In genomic region chr12:91893476-91893875, GRCh38 we compare ENCODE assay signal across 16 cellular contexts.
DNase-seq lines count a peak whose midpoint lies in the region; ATAC-seq and TF ChIP-seq lines count a peak whose summit lies in the region.
"Had no signal": no experiment of that assay in that cellular context is flagged by ENCODE, and none has a peak within 500 bp of the region (broad histone marks: within the 10 kb centered on the region; RNA-seq: fewer than 3 reads in every experiment).

No MANE protein-coding gene starts in this region.

- H3K27ac ChIP-seq in WERI-Rb-1: peak overlapping the region; percentile 41
- H3K27ac ChIP-seq: BLaER1 had no signal

- H3K27ac Mint-ChIP-seq in Calu3 (ENCODE audit: unreplicated experiment): no peak overlapping the region
- H3K27ac Mint-ChIP-seq in neural crest cell (ENCODE audit: unreplicated experiment): peak overlapping the region; percentile 13
- no peak overlapping the region for H3K27ac Mint-ChIP-seq in activated CD4-positive, alpha-beta memory T cell treated with anti-CD3 and anti-CD28 coated beads, Interleukin-2, amount 10 ng/mL, durations not matched to agents 7 days and 5 days

- BruUV-seq in Calu3 (replicated peaks; lab: Mats Ljungman, UMichigan): no TSS peak

- intact Hi-C loops in Calu3 (cut with micrococcal nuclease; ENCODE audit: unreplicated experiment): no loop called here

- H3K36me3 Mint-ChIP-seq in Calu3 (ENCODE audit: insufficient read depth, unreplicated experiment) (no peaks in the 10 kb centered on the region), neural crest cell (ENCODE audit: low read depth) (no peaks in the 10 kb centered on the region)
- H3K36me3 Mint-ChIP-seq in activated CD4-positive, alpha-beta memory T cell treated with anti-CD3 and anti-CD28 coated beads, Interleukin-2, amount 10 ng/mL, durations not matched to agents 7 days and 5 days (ENCODE audit: low read depth): no peaks in the 10 kb centered on the region

- H3K36me3 ChIP-seq in WERI-Rb-1: no peaks in the 10 kb centered on the region
- H3K36me3 ChIP-seq: BLaER1 had no signal

- no peaks in the 10 kb centered on the region for H3K9me3 ChIP-seq in WERI-Rb-1 (ENCODE audit: severe bottlenecking)
- H3K9me3 ChIP-seq: BLaER1 had no signal

- no peak overlapping the region for H3K4me3 Mint-ChIP-seq in Calu3 (ENCODE audit: low read depth, unreplicated experiment)
- H3K4me3 Mint-ChIP-seq in neural crest cell: no peak overlapping the region
- H3K4me3 Mint-ChIP-seq in activated CD4-positive, alpha-beta memory T cell treated with anti-CD3 and anti-CD28 coated beads, Interleukin-2, amount 10 ng/mL, durations not matched to agents 7 days and 5 days: no peak overlapping the region

- CTCF ChIA-PET in Calu3 (lab: Charles Lee): interaction anchor here (0.6 kb wide), 1 partner anchor 113 kb away, joined by 3 read pairs; no protein-coding TSS in a partner anchor
- CTCF ChIA-PET in activated CD4-positive, alpha-beta memory T cell treated with anti-CD3 and anti-CD28 coated beads, Interleukin-2, amount 10 ng/mL, durations not matched to agents 7 days and 5 days (lab: Charles Lee): no interaction called here

- POLR2A ChIA-PET in activated CD4-positive, alpha-beta memory T cell treated with anti-CD3 and anti-CD28 coated beads, Interleukin-2, amount 10 ng/mL, durations not matched to agents 7 days and 5 days (lab: Charles Lee): no interaction called here

- H3K9me3 Mint-ChIP-seq in Calu3 (ENCODE audit: low read depth, unreplicated experiment) (peaks cover 4% of the 10 kb centered on the region), neural crest cell (no peaks in the 10 kb centered on the region)
- H3K9me3 Mint-ChIP-seq in activated CD4-positive, alpha-beta memory T cell treated with anti-CD3 and anti-CD28 coated beads, Interleukin-2, amount 10 ng/mL, durations not matched to agents 7 days and 5 days: peaks cover 2% of the 10 kb centered on the region

- no peak for ATAC-seq in HG02884 (IDR thresholded peaks at IDR 0.05; ENCODE audit: unreplicated experiment)
- ATAC-seq: HCT116, Panc1, SK-N-SH treated with all-trans-retinoic acid at 6 μM for 48 hours had no signal

- no peak for TF ChIP-seq CTCF in Calu3 (IDR thresholded peaks at IDR 0.05; ENCODE audit: unreplicated experiment)
- no peak for TF ChIP-seq CTCF in LNCaP clone FGC (IDR thresholded peaks at IDR 0.05; ENCODE audit: control insufficient read depth, extremely low read depth, insufficient read depth)
- TF ChIP-seq CTCF in WERI-Rb-1 (IDR thresholded peaks at IDR 0.05; ENCODE audit: low read depth, low read length): no peak
- TF ChIP-seq CTCF in neural crest cell (conservative IDR thresholded peaks at IDR 0.05): no peak

- H3K27me3 ChIP-seq in WERI-Rb-1 (ENCODE audit: insufficient read depth, low read depth, severe bottlenecking): no peaks in the 10 kb centered on the region
- H3K27me3 ChIP-seq: BLaER1 had no signal

- H3K4me1 Mint-ChIP-seq in Calu3 (ENCODE audit: low read depth, unreplicated experiment) (peaks cover 9% of the 10 kb centered on the region), neural crest cell (peaks cover 6% of the 10 kb centered on the region)
- no peaks in the 10 kb centered on the region for H3K4me1 Mint-ChIP-seq in activated CD4-positive, alpha-beta memory T cell treated with anti-CD3 and anti-CD28 coated beads, Interleukin-2, amount 10 ng/mL, durations not matched to agents 7 days and 5 days

- H3K27me3 Mint-ChIP-seq in Calu3 (ENCODE audit: unreplicated experiment): no peaks in the 10 kb centered on the region
- no peaks in the 10 kb centered on the region for H3K27me3 Mint-ChIP-seq in neural crest cell (ENCODE audit: low read depth)
- H3K27me3 Mint-ChIP-seq in activated CD4-positive, alpha-beta memory T cell treated with anti-CD3 and anti-CD28 coated beads, Interleukin-2, amount 10 ng/mL, durations not matched to agents 7 days and 5 days: no peaks in the 10 kb centered on the region

- DNase-seq in Calu3 (peak; percentile 16), LNCaP clone FGC (ENCODE audit: low read depth) (peak; percentile 90), WERI-Rb-1 (peak; percentile 11), neural crest cell (ENCODE audit: low read depth, low spot score) (no peak), foreskin melanocyte (no peak)
- DNase-seq in activated CD4-positive, alpha-beta memory T cell treated with anti-CD3 and anti-CD28 coated beads, Interleukin-2, amount 10 ng/mL, durations not matched to agents 7 days and 5 days: no peak
- DNase-seq: DMS79 treated with DMSO at 0.1 percent for 48 hours, GDM1, NCI-H1417 treated with DMSO at 0.1 percent for 48 hours, NCI-H2029 treated with DMSO at 0.1 percent for 48 hours, Right ventricle myocardium superior had no signal

- H3K4me3 ChIP-seq in LNCaP clone FGC (ENCODE audit: low read depth, low read length) (peak overlapping the region; percentile 19; the same call in 1 of the 2 replicates), WERI-Rb-1 (ENCODE audit: low read depth, low read length) (no peak overlapping the region)
- H3K4me3 ChIP-seq: BLaER1 had no signal

Comparison
In these comparisons a context has a peak if more than half of its experiments do, and no peak if none do; other contexts are left out.
1. DNase-seq: peak in Calu3 (single experiment), LNCaP clone FGC (single experiment) and WERI-Rb-1 (single experiment); none in neural crest cell (single experiment), activated CD4-positive, alpha-beta memory T cell treated with anti-CD3 and anti-CD28 coated beads, Interleukin-2, amount 10 ng/mL, durations not matched to agents 7 days and 5 days (single experiment) and foreskin melanocyte (single experiment).